21 cellular contexts compared by ENCODE assay signal in the genomic region with DNA sequence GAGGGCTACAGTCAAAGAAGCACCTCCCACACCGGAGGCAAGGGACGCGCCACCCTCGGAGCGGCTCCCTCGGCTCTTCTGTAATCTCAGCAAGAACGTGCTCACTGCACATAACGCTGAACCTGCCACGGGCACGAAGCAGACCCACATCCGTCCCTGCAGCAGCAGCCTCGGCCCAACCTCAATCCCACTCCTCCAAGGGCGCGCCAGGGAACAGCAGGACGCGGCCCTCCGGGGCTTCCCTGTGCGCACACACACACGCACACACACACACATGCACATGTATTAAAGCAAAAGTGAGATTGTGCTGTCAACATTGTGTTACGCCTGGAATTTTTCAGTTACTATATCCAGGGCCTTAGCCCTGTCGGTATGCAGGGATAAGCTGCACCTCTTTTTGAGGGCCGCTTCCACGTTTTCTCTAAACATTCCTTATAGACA. TPM values are rescaled to one million over a fixed set of nuclear protein-coding genes. Genes with fewer than 3 reads are reported as not detected.
DNase-seq lines count a peak whose midpoint lies in the region; ATAC-seq and TF ChIP-seq lines count a peak whose summit lies in the region.
"Had no signal": no experiment of that assay in that cellular context is flagged by ENCODE, and none has a peak within 500 bp of the region (broad histone marks: within the 10 kb centered on the region; RNA-seq: fewer than 3 reads in every experiment).

No MANE protein-coding gene starts in this region.

- CTCF ChIA-PET in PC-9 (lab: Charles Lee), result no interaction called here

- H3K27me3 ChIP-seq in GM23338 (ENCODE audit: insufficient read depth), result no peaks in the 10 kb centered on the region
- no peaks in the 10 kb centered on the region for H3K27me3 ChIP-seq in PC-9 (ENCODE audit: insufficient read depth, low read depth)
- H3K27me3 ChIP-seq: testis had no signal

- H3K9me2 ChIP-seq in GM23338 (ENCODE audit: insufficient read depth) (no peaks in the 10 kb centered on the region), PC-9 (ENCODE audit: insufficient read depth) (no peaks in the 10 kb centered on the region)

- no peaks in the 10 kb centered on the region for H3K9me3 ChIP-seq in SK-N-MC (ENCODE audit: low read depth, low read length)
- H3K9me3 ChIP-seq in PC-9 (ENCODE audit: insufficient read depth, low read depth), result no peaks in the 10 kb centered on the region
- H3K9me3 ChIP-seq: testis had no signal

- no peaks in the 10 kb centered on the region for H3K36me3 ChIP-seq in GM23338 (ENCODE audit: insufficient read depth)
- no peaks in the 10 kb centered on the region for H3K36me3 ChIP-seq in SK-N-MC (ENCODE audit: insufficient read depth, low read length)
- H3K36me3 ChIP-seq in PC-9 (ENCODE audit: low read depth), result no peaks in the 10 kb centered on the region

- H3K4me3 ChIP-seq in GM23338 (no peak overlapping the region), SK-N-MC (peak overlapping the region; percentile 52), PC-9 (no peak overlapping the region)
- H3K4me3 ChIP-seq: testis had no signal

- H2AFZ ChIP-seq in GM23338, result no peak overlapping the region
- no peak overlapping the region for H2AFZ ChIP-seq in PC-9

- H3K4me1 ChIP-seq in GM23338 (ENCODE audit: insufficient read depth), result no peaks in the 10 kb centered on the region
- no peaks in the 10 kb centered on the region for H3K4me1 ChIP-seq in PC-9 (replicated peaks; ENCODE audit: insufficient read depth)

- ATAC-seq in GM23338, result no peak
- ATAC-seq: activated CD4-positive, CD25-positive, alpha-beta regulatory T cell treated with anti-CD3 and anti-CD28 coated beads, Interleukin-2, amount 50 U/mL, for 24 hours; activated CD8-positive, alpha-beta T cell treated with anti-CD3 and anti-CD28 coated beads for 36 hours; activated T-cell treated with anti-CD3 and anti-CD28 coated beads, Interleukin-2, amount 50 U/mL, for 4 hours; stimulated activated effector memory CD8-positive, alpha-beta T cell treated with anti-CD3 and anti-CD28 coated beads, Interleukin-12 subunit alpha, Interleukin-12 subunit beta, amount 100 ng/mL, for 72 hours had no signal

- H3K27ac ChIP-seq in GM23338 (ENCODE audit: low read depth), result 0 out of 2 replicates have a peak overlapping the region, but pooled peaks have one; percentile 78
- peak overlapping the region; percentile 93 for H3K27ac ChIP-seq in SK-N-MC
- H3K27ac ChIP-seq in PC-9, result no peak overlapping the region
- H3K27ac ChIP-seq: RWPE1 had no signal

- H3K27ac Mint-ChIP-seq in GM23338 (no peak overlapping the region), endothelial cell (ENCODE audit: unreplicated experiment) (peak overlapping the region; percentile 30), progenitor cell of endocrine pancreas (peak overlapping the region; percentile 66)
- H3K27ac Mint-ChIP-seq: activated CD8-positive, alpha-beta T cell treated with anti-CD3 and anti-CD28 coated beads for 36 hours; activated naive CD4-positive, alpha-beta T cell treated with anti-CD3 and anti-CD28 coated beads, Interleukin-2, amount 10 ng/mL, durations not matched to agents 7 days and 5 days; stimulated activated effector memory CD8-positive, alpha-beta T cell treated with anti-CD3 and anti-CD28 coated beads, Interleukin-12 subunit alpha, Interleukin-12 subunit beta, amount 100 ng/mL, for 72 hours had no signal

- H4K20me1 ChIP-seq in GM23338 (replicated peaks; ENCODE audit: insufficient read depth) (peaks cover 8% of the 10 kb centered on the region), PC-9 (ENCODE audit: insufficient read depth) (no peaks in the 10 kb centered on the region)

- POLR2A ChIA-PET in PC-9 (lab: Charles Lee; ENCODE audit: unreplicated experiment), result no interaction called here

- H3K4me1 Mint-ChIP-seq in GM23338 (peaks cover 16% of the 10 kb centered on the region), endothelial cell (ENCODE audit: unreplicated experiment) (peaks cover 28% of the 10 kb centered on the region), progenitor cell of endocrine pancreas (ENCODE audit: low read depth) (peaks cover 4% of the 10 kb centered on the region)
- H3K4me1 Mint-ChIP-seq: naive B cell; stimulated activated effector memory CD8-positive, alpha-beta T cell treated with anti-CD3 and anti-CD28 coated beads, Interleukin-12 subunit alpha, Interleukin-12 subunit beta, amount 100 ng/mL, for 72 hours had no signal

- no TSS peak for BruUV-seq in PC-9 (replicated peaks; lab: Mats Ljungman, UMichigan)

- H3K9ac ChIP-seq in SK-N-MC (ENCODE audit: insufficient read length), result peak overlapping the region; percentile 64

- no peaks in the 10 kb centered on the region for H3K9me3 Mint-ChIP-seq in GM23338
- H3K9me3 Mint-ChIP-seq in endothelial cell (ENCODE audit: unreplicated experiment), result no peaks in the 10 kb centered on the region
- H3K9me3 Mint-ChIP-seq in progenitor cell of endocrine pancreas (ENCODE audit: low read depth), result no peaks in the 10 kb centered on the region
- H3K9me3 Mint-ChIP-seq: activated CD8-positive, alpha-beta T cell treated with anti-CD3 and anti-CD28 coated beads for 36 hours; activated naive CD4-positive, alpha-beta T cell treated with anti-CD3 and anti-CD28 coated beads, Interleukin-2, amount 10 ng/mL, durations not matched to agents 7 days and 5 days; activated T-cell treated with anti-CD3 and anti-CD28 coated beads, Interleukin-2, amount 50 U/mL, for 4 hours; naive B cell; stimulated activated effector memory CD8-positive, alpha-beta T cell treated with anti-CD3 and anti-CD28 coated beads, Interleukin-12 subunit alpha, Interleukin-12 subunit beta, amount 100 ng/mL, for 72 hours had no signal

- H3K4me2 ChIP-seq in GM23338, result no peak overlapping the region
- no peak overlapping the region for H3K4me2 ChIP-seq in PC-9

- H3F3A ChIP-seq in GM23338 (replicated peaks; ENCODE audit: low read depth), result no peaks in the 10 kb centered on the region
- H3F3A ChIP-seq in PC-9 (ENCODE audit: insufficient read depth, low read depth), result no peaks in the 10 kb centered on the region

- no peak for TF ChIP-seq CTCF in GM23338 (conservative IDR thresholded peaks at IDR 0.05; ENCODE audit: low read depth in 2 of 2)
- no peak for TF ChIP-seq CTCF in endothelial cell (IDR thresholded peaks at IDR 0.05; ENCODE audit: unreplicated experiment)
- TF ChIP-seq CTCF in progenitor cell of endocrine pancreas (IDR thresholded peaks at IDR 0.05; ENCODE audit: unreplicated experiment), result no peak
- no peak for TF ChIP-seq CTCF in PC-9 (conservative IDR thresholded peaks at IDR 0.05)

- H3K27me3 Mint-ChIP-seq in GM23338 (ENCODE audit: insufficient read depth, low read depth, poor library complexity) (peaks cover 9% of the 10 kb centered on the region), endothelial cell (ENCODE audit: unreplicated experiment) (peaks cover 2% of the 10 kb centered on the region), progenitor cell of endocrine pancreas (no peaks in the 10 kb centered on the region)
- H3K27me3 Mint-ChIP-seq: activated CD8-positive, alpha-beta T cell treated with anti-CD3 and anti-CD28 coated beads for 36 hours; naive B cell had no signal

- H3K36me3 Mint-ChIP-seq in GM23338 (ENCODE audit: low read depth), result peaks cover 3% of the 10 kb centered on the region; the same call in 2 of the 3 replicates
- H3K36me3 Mint-ChIP-seq in endothelial cell (ENCODE audit: low read depth, unreplicated experiment), result peaks cover 11% of the 10 kb centered on the region
- peaks cover 6% of the 10 kb centered on the region for H3K36me3 Mint-ChIP-seq in progenitor cell of endocrine pancreas (ENCODE audit: insufficient read depth)
- H3K36me3 Mint-ChIP-seq: activated naive CD4-positive, alpha-beta T cell treated with anti-CD3 and anti-CD28 coated beads, Interleukin-2, amount 10 ng/mL, durations not matched to agents 7 days and 5 days; naive B cell; stimulated activated effector memory CD8-positive, alpha-beta T cell treated with anti-CD3 and anti-CD28 coated beads, Interleukin-12 subunit alpha, Interleukin-12 subunit beta, amount 100 ng/mL, for 72 hours had no signal

- intact Hi-C loops in PC-9 (cut with micrococcal nuclease; ENCODE audit: unreplicated experiment), result no loop called here

- H3K79me2 ChIP-seq in GM23338 (replicated peaks; ENCODE audit: insufficient read depth) (peaks cover 48% of the 10 kb centered on the region), PC-9 (ENCODE audit: low read depth) (no peaks in the 10 kb centered on the region)

- H3K4me3 Mint-ChIP-seq in GM23338, result no peak overlapping the region
- no peak overlapping the region for H3K4me3 Mint-ChIP-seq in endothelial cell (ENCODE audit: unreplicated experiment)
- no peak overlapping the region for H3K4me3 Mint-ChIP-seq in progenitor cell of endocrine pancreas (ENCODE audit: low read depth)
- H3K4me3 Mint-ChIP-seq: activated CD8-positive, alpha-beta T cell treated with anti-CD3 and anti-CD28 coated beads for 36 hours; activated naive CD4-positive, alpha-beta T cell treated with anti-CD3 and anti-CD28 coated beads, Interleukin-2, amount 10 ng/mL, durations not matched to agents 7 days and 5 days; activated T-cell treated with anti-CD3 and anti-CD28 coated beads, Interleukin-2, amount 50 U/mL, for 4 hours; naive B cell; stimulated activated effector memory CD8-positive, alpha-beta T cell treated with anti-CD3 and anti-CD28 coated beads, Interleukin-12 subunit alpha, Interleukin-12 subunit beta, amount 100 ng/mL, for 72 hours had no signal

- DNase-seq in GM23338 (ENCODE audit: low spot score) (no peak), SK-N-MC (ENCODE audit: low read depth, low spot score) (no peak), endothelial cell (ENCODE audit: low spot score) (no peak), progenitor cell of endocrine pancreas (ENCODE audit: low spot score, unreplicated experiment) (no peak), cerebellar nuclear complex (lab: John Stamatoyannopoulos, UW) (no peak), NCI-H345 treated with DMSO at 0.1 percent for 48 hours (lab: John Stamatoyannopoulos, UW; ENCODE audit: unreplicated experiment) (no peak), PC-9 (no peak)
- DNase-seq in stimulated activated CD4-positive, alpha-beta T cell treated with anti-CD3 and anti-CD28 coated beads, Interleukin-4, amount 100 ng/mL, for 24 hours, result no peak
- DNase-seq: activated CD8-positive, alpha-beta T cell treated with anti-CD3 and anti-CD28 coated beads for 36 hours; activated naive CD4-positive, alpha-beta T cell treated with anti-CD3 and anti-CD28 coated beads, Interleukin-2, amount 10 ng/mL, durations not matched to agents 7 days and 5 days; activated T-cell treated with anti-CD3 and anti-CD28 coated beads, Interleukin-2, amount 50 U/mL, for 4 hours; EL; kidney glomerular epithelial cell; mesenchymal stem cell; naive B cell; NCI-H1436; NCI-H526; testis had no signal

RNA-seq across cellular contexts. Expression of a gene that starts 54.0 kb away (rescaled TPM):
- total RNA-seq in GM23338 (2014; rRNA removed; shearing (Covaris generic)), result 93.5 and 104 TPM in 2 replicates
- 15.2 and 16.7 TPM in 2 replicates for polyA plus RNA-seq in GM23338 (2016; fragmentation: Nextera tagmentation; extraction: Ambion mirVana)
- 126 TPM for total RNA-seq in endothelial cell (ENCODE audit: unreplicated experiment)
- total RNA-seq in progenitor cell of endocrine pancreas, result 85.1 and 87.9 TPM in 2 replicates
- 41.7 and 44.1 TPM in 2 replicates for total RNA-seq in PC-9 (2021)

RNA-seq across cellular contexts. Expression of a gene that starts 54.8 kb away (rescaled TPM):
- 7.1 and 8.1 TPM in 2 replicates for total RNA-seq in GM23338 (2014; rRNA removed; shearing (Covaris generic))
- polyA plus RNA-seq in GM23338 (2016; fragmentation: Nextera tagmentation; extraction: Ambion mirVana), result 6.7 and 7.6 TPM in 2 replicates
- total RNA-seq in endothelial cell (ENCODE audit: unreplicated experiment) (7.7 TPM), progenitor cell of endocrine pancreas (26.9 and 28.0 TPM in 2 replicates), PC-9 (2021) (11.0 and 14.2 TPM in 2 replicates)
